Comparison of ENCODE assay signal across 16 cellular contexts in the genomic region with DNA sequence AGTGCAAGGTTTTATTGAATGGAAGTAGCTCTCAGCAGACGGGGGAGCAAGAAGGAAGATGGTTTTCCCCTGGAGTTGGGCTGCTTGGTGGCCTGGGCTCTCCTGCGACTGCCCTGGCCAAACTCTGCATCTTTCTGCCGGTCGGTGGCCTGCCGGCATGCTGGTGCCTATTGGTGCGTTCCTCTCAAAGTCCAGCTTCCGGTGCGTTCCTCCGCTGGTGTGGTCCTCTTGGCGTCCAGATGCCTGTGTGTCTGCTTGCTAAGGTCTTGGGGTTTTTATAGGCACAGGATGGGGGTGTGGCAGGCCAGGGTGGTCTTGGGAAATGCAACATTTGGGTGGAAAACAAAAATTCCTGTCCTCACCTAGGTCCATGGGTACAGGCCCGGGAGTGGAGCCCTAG.
DNase-seq lines count a peak whose midpoint lies in the region; ATAC-seq and TF ChIP-seq lines count a peak whose summit lies in the region.
"Had no signal": no experiment of that assay in that cellular context is flagged by ENCODE, and none has a peak within 500 bp of the region (broad histone marks: within the 10 kb centered on the region; RNA-seq: fewer than 3 reads in every experiment).

No MANE protein-coding gene starts in this region.

- H3K23ac ChIP-seq in neuronal stem cell (ENCODE audit: low read depth, low read length, poor library complexity): no peak overlapping the region

- H2BK15ac ChIP-seq in neuronal stem cell (ENCODE audit: low read length): no peak overlapping the region

- WGBS in neuronal stem cell (ENCODE audit: extremely low coverage in 2 of 2, insufficient read length in 2 of 2, insufficient replicate concordance in 1 of 2), 2 donors: no CpG with 5 or more reads among the region's 11 CpGs

- no peak overlapping the region for H3K4me3 ChIP-seq in neuronal stem cell (ENCODE audit: low read length in 2 of 2)
- H3K4me3 ChIP-seq: A549; BLaER1 treated with 17β-estradiol and CSF1 and Interleukin-3, amounts not matched to agents 10 nM and 100 nM had no signal

- no peak overlapping the region for H2AFZ ChIP-seq in neuronal stem cell (ENCODE audit: low read length)

- no peak for ATAC-seq in activated CD4-positive, CD25-positive, alpha-beta regulatory T cell treated with anti-CD3 and anti-CD28 coated beads, Interleukin-2, amount 50 U/mL, for 24 hours
- ATAC-seq: A549; CD8-positive, alpha-beta T cell had no signal

- H3K18ac ChIP-seq in neuronal stem cell (ENCODE audit: low read length): peak overlapping the region; percentile 27

- no peaks in the 10 kb centered on the region for H3K27me3 ChIP-seq in neuronal stem cell (ENCODE audit: control insufficient read depth in 3 of 3, insufficient read depth in 3 of 3, low read depth in 1 of 3, low read length in 3 of 3)
- H3K27me3 ChIP-seq: BLaER1 treated with 17β-estradiol and CSF1 and Interleukin-3, amounts not matched to agents 10 nM and 100 nM had no signal

- H2BK12ac ChIP-seq in neuronal stem cell (ENCODE audit: low read length): no peak overlapping the region

- no peaks in the 10 kb centered on the region for H3K36me3 ChIP-seq in neuronal stem cell (replicated peaks in 1 of 2; ENCODE audit: control insufficient read depth in 2 of 2, insufficient read depth in 2 of 2, low read length in 2 of 2)
- H3K36me3 ChIP-seq: BLaER1 treated with 17β-estradiol and CSF1 and Interleukin-3, amounts not matched to agents 10 nM and 100 nM had no signal

- H3K9me3 ChIP-seq in neuronal stem cell (replicated peaks in 1 of 2; ENCODE audit: control insufficient read depth in 2 of 2, insufficient read depth in 1 of 2, low read depth in 1 of 2, low read length in 2 of 2): no peaks in the 10 kb centered on the region
- H3K9me3 ChIP-seq: A549; BLaER1 treated with 17β-estradiol and CSF1 and Interleukin-3, amounts not matched to agents 10 nM and 100 nM; Caco-2 had no signal

- no peak for TF ChIP-seq POLR2A in erythroblast (IDR thresholded peaks at IDR 0.05; ENCODE audit: low read length)

- H3K27ac ChIP-seq in neuronal stem cell (replicated peaks; ENCODE audit: low read length): no peak overlapping the region
- H3K27ac ChIP-seq: 22Rv1; A549; BLaER1 treated with 17β-estradiol and CSF1 and Interleukin-3, amounts not matched to agents 10 nM and 100 nM; C4-2B had no signal

- no peak overlapping the region for H2BK5ac ChIP-seq in neuronal stem cell (ENCODE audit: low read length)

- H3K79me1 ChIP-seq in neuronal stem cell (ENCODE audit: low read depth, low read length): no peaks in the 10 kb centered on the region

- H3K9ac ChIP-seq in neuronal stem cell (ENCODE audit: low read depth, low read length, poor library complexity): no peak overlapping the region
- H3K9ac ChIP-seq: BLaER1 treated with 17β-estradiol and CSF1 and Interleukin-3, amounts not matched to agents 10 nM and 100 nM had no signal

- no peak overlapping the region for H3K4me2 ChIP-seq in neuronal stem cell (ENCODE audit: insufficient read depth, low read length, poor library complexity, severe bottlenecking)
- H3K4me2 ChIP-seq: A549; BLaER1 treated with 17β-estradiol and CSF1 and Interleukin-3, amounts not matched to agents 10 nM and 100 nM had no signal

- H3K14ac ChIP-seq in neuronal stem cell (ENCODE audit: low read length): peak overlapping the region; percentile 31

- no peak overlapping the region for H2AK5ac ChIP-seq in neuronal stem cell (ENCODE audit: low read depth, low read length)

- DNase-seq in activated gamma-delta T cell (lab: John Stamatoyannopoulos, UW) (peak; percentile 5), activated gamma-delta T cell treated with Interleukin-2 at 50 U/mL for 16 hours (no peak), neuronal stem cell (ENCODE audit: low spot score) (no peak), erythroblast (lab: John Stamatoyannopoulos, UW) (no peak)
- DNase-seq: AML-193; Caco-2; Calu3; CD4-positive, alpha-beta T cell; CD8-positive, alpha-beta T cell; DMS79 treated with DMSO at 0.1 percent for 48 hours; GF-D8 had no signal

- H3K4me1 ChIP-seq in neuronal stem cell (ENCODE audit: control insufficient read depth in 2 of 2, insufficient read depth in 1 of 2, low read depth in 1 of 2, low read length in 2 of 2): no peaks in the 10 kb centered on the region
- H3K4me1 ChIP-seq: A549; BLaER1 treated with 17β-estradiol and CSF1 and Interleukin-3, amounts not matched to agents 10 nM and 100 nM; Caco-2 had no signal

- H4K91ac ChIP-seq in neuronal stem cell (ENCODE audit: low read depth, low read length, poor library complexity): peak overlapping the region; percentile 30

- H2BK120ac ChIP-seq in neuronal stem cell (ENCODE audit: low read depth, low read length): no peak overlapping the region

- no peak overlapping the region for H3K4ac ChIP-seq in neuronal stem cell (ENCODE audit: low read length)

- no peak overlapping the region for H4K8ac ChIP-seq in neuronal stem cell (ENCODE audit: low read depth, low read length)
